In the genomic region with DNA sequence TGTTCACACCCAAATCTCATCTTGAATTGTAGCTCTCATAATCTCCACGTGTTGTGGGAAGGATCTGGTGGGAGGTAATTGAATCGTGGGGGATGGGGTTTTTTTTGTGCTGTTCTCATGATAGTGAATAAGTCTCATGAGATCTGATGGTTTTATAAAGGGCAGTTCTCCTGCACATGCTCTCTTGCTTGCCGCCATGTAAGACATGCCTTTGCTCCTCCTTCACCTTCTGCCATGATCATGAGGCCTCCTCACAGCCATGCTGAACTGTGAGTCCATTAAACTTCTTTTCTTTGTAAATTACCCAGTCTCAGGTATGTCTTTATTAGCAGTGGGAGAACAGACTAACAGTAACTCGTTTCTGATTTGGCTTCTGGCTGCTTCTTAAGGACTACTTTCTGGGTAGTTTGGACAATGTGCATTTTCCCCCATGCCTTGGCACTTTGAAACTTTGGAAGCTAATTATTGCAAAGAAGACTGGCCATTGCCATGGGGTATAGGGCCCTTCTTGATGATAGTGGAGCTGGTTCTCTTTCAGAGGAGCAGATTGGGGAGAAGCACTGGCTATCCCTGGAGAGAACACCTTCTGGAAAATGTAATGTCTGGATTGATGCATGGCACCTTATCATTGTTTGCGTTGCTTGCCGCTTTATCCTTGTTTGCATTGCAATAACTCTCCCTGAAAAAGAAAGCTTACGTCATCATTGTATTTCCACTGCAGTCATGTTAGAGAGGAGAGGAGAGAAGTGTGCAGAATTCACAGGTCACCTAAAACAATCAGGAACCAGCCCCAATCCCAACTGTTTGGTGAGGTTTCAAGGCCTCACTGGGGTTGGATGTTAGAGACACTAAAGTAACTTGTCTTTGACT, we compare ENCODE assay signal across 18 cellular contexts. TPM values are rescaled to one million over a fixed set of nuclear protein-coding genes. Genes with fewer than 3 reads are reported as not detected.
A peak's percentile ranks its signal among the peaks of the same experiment; 100 is the strongest.
DNase-seq lines count a peak whose midpoint lies in the region; ATAC-seq and FAIRE-seq lines count a peak whose summit lies in the region.
"Had no signal": no experiment of that assay in that cellular context is flagged by ENCODE, and none has a peak within 500 bp of the region (broad histone marks: within the 10 kb centered on the region; RNA-seq: fewer than 3 reads in every experiment).

No MANE protein-coding gene starts in this region.

- peak; percentile 89 for ATAC-seq in left colon
- no peak for ATAC-seq in GM18873 (IDR thresholded peaks at IDR 0.05; ENCODE audit: low FRiP score, unreplicated experiment)
- ATAC-seq: left ventricle myocardium superior had no signal

- intact Hi-C loops in left colon (cut with DNase I, micrococcal nuclease), result no loop called here

- no peak for FAIRE-seq in frontal cortex (lab: Jason Lieb, UNC)

- DNase-seq in COLO668 (lab: John Stamatoyannopoulos, UW; ENCODE audit: unreplicated experiment) (peak; percentile 51), HuH-7 (ENCODE audit: low spot score) (peak; percentile 54), NCI-H774 (lab: John Stamatoyannopoulos, UW) (peak; percentile 77), left colon (no peak), NCI-H446 treated with DMSO at 0.1 percent for 48 hours (lab: John Stamatoyannopoulos, UW) (no peak), frontal cortex (ENCODE audit: low spot score in 2 of 2) (no peak)
- DNase-seq: activated CD4-positive, alpha-beta T cell treated with anti-CD3 and anti-CD28 coated beads, Interleukin-2, amount 50 U/mL, for 1 hour; amniotic stem cell; GM23248; Kasumi-1; left ventricle myocardium superior; NCI-H1092 treated with DMSO at 0.1 percent for 48 hours; NCI-H2171 treated with DMSO at 0.1 percent for 48 hours; retina; RPMI8226; SW 1271; testis had no signal

RNA-seq across cellular contexts. Expression of gene CNIH3, which starts 5.9 kb away (rescaled TPM):
- total RNA-seq in left colon (1 to 10 TPM in 1 of 2 donors, under 1 TPM in 1; 0.95 to 1.5 TPM), frontal cortex (44.0 TPM)

Comparison
In these comparisons a context has a peak if more than half of its experiments do, and no peak if none do; other contexts are left out.
1. DNase-seq: peak in COLO668 (single experiment), HuH-7 (single experiment) and NCI-H774 (single experiment); none in left colon (0 of 2), NCI-H446 treated with DMSO at 0.1 percent for 48 hours (single experiment) and frontal cortex (0 of 2).
2. RNA of gene CNIH3, which starts 5.9 kb away (total RNA-seq): 44.0 TPM in frontal cortex (single experiment); 0.95 to 1.5 TPM in left colon; every median in the first group is over 10 times any median in the second.